1 cellular context compared by ENCODE assay signal in genomic region chr3:121735047-121735696, GRCh38.
TF ChIP-seq lines count a peak whose summit lies in the region.

No MANE protein-coding gene starts in this region.

TF ChIP-seq in GM12878, 131 proteins besides CTCF, POLR2A, EP300 and RAD21 (continued from another document):
- TF ChIP-seq E2F4 (IDR thresholded peaks at IDR 0.05; ENCODE audit: low read depth, low read length): no peak
- no peak for TF ChIP-seq SIX5 (IDR thresholded peaks at IDR 0.05; ENCODE audit: low read depth, low read length, severe bottlenecking)
- no peak for TF ChIP-seq ELK1 (IDR thresholded peaks at IDR 0.05; ENCODE audit: low read depth, low read length)
- TF ChIP-seq TCF7 (IDR thresholded peaks at IDR 0.05; ENCODE audit: borderline replicate concordance): no peak
- TF ChIP-seq SUZ12 (IDR thresholded peaks at IDR 0.05; ENCODE audit: unreplicated experiment): no peak
- TF ChIP-seq PAX8 (IDR thresholded peaks at IDR 0.05): 0 out of 2 replicates have a peak, but pooled peaks have one; percentile 28
- no peak for TF ChIP-seq POU2F2 (IDR thresholded peaks at IDR 0.05; ENCODE audit: borderline replicate concordance, low read depth, low read length)
- TF ChIP-seq JUND (IDR thresholded peaks at IDR 0.05; ENCODE audit: low read depth, low read length): 0 out of 2 replicates have a peak, but pooled peaks have one; percentile 33
- no peak for TF ChIP-seq ZNF622 (IDR thresholded peaks at IDR 0.05)
- no peak for TF ChIP-seq ZBTB40 (IDR thresholded peaks at IDR 0.05; ENCODE audit: borderline replicate concordance)
- TF ChIP-seq RAD51 (IDR thresholded peaks at IDR 0.05): no peak
- no peak for TF ChIP-seq ZBED1 (IDR thresholded peaks at IDR 0.05; ENCODE audit: borderline replicate concordance)
- peak in 1 of 2 experiments; percentile 21; a peak in 1 of 4 replicates for TF ChIP-seq IKZF2 (IDR thresholded peaks at IDR 0.05)
- TF ChIP-seq EGR1 (IDR thresholded peaks at IDR 0.05; ENCODE audit: borderline replicate concordance in 1 of 2, low read depth in 2 of 2, low read length in 2 of 2): no peak
- no peak for TF ChIP-seq RBBP5 (conservative IDR thresholded peaks at IDR 0.05)
- no peak for TF ChIP-seq YBX1 (IDR thresholded peaks at IDR 0.05)
- TF ChIP-seq NR2F1 (conservative IDR thresholded peaks at IDR 0.05): 0 out of 2 replicates have a peak, but pooled peaks have one; percentile 21
- no peak for TF ChIP-seq KDM1A (IDR thresholded peaks at IDR 0.05; ENCODE audit: borderline replicate concordance)
- peak; percentile 64; the same call in 1 of the 2 replicates for TF ChIP-seq ATF7 (IDR thresholded peaks at IDR 0.05; ENCODE audit: low read depth)
- TF ChIP-seq IRF3 (IDR thresholded peaks at IDR 0.05): no peak
- TF ChIP-seq STAT3 (IDR thresholded peaks at IDR 0.05; ENCODE audit: low read depth, low read length): 0 out of 2 replicates have a peak, but pooled peaks have one; percentile 36
- peak; percentile 77; the same call in 1 of the 2 replicates for TF ChIP-seq NFIC (IDR thresholded peaks at IDR 0.05; ENCODE audit: low read depth, low read length)
- 0 out of 2 replicates have a peak, but pooled peaks have one; percentile 25 for TF ChIP-seq TBL1XR1 (IDR thresholded peaks at IDR 0.05; ENCODE audit: low read depth, low read length)
- no peak for TF ChIP-seq HCFC1 (IDR thresholded peaks at IDR 0.05; ENCODE audit: low read length)
- no peak for TF ChIP-seq SRF (IDR thresholded peaks at IDR 0.05; ENCODE audit: low read depth in 2 of 2, low read length in 2 of 2)
- TF ChIP-seq JUNB (IDR thresholded peaks at IDR 0.05): peak; percentile 92
- TF ChIP-seq BCL11A (IDR thresholded peaks at IDR 0.05; ENCODE audit: low read depth, low read length): peak; percentile 65; the same call in 1 of the 2 replicates
- no peak for TF ChIP-seq BCL3 (IDR thresholded peaks at IDR 0.05; ENCODE audit: borderline replicate concordance, insufficient read depth, low read depth, low read length, poor library complexity, severe bottlenecking)
- peak; percentile 76 for TF ChIP-seq RUNX3 (IDR thresholded peaks at IDR 0.05; ENCODE audit: low read length)
- peak; percentile 69; the same call in 1 of the 2 replicates for TF ChIP-seq ZNF24 (IDR thresholded peaks at IDR 0.05)
- TF ChIP-seq BACH1 (IDR thresholded peaks at IDR 0.05; ENCODE audit: borderline replicate concordance): no peak
- TF ChIP-seq RFX5 (IDR thresholded peaks at IDR 0.05; ENCODE audit: low read depth, low read length): no peak
- no peak for TF ChIP-seq ZZZ3 (IDR thresholded peaks at IDR 0.05; ENCODE audit: control insufficient read depth, insufficient read length, low read depth)
- TF ChIP-seq DPF2 (IDR thresholded peaks at IDR 0.05): peak; percentile 64; the same call in 1 of the 2 replicates
- TF ChIP-seq POLR2AphosphoS5 (IDR thresholded peaks at IDR 0.05; ENCODE audit: low read length): no peak
- peak; percentile 27; the same call in 1 of the 2 replicates for TF ChIP-seq MXI1 (IDR thresholded peaks at IDR 0.05; ENCODE audit: low read depth, low read length)
- peak; percentile 56; the same call in 1 of the 2 replicates for TF ChIP-seq RELB (IDR thresholded peaks at IDR 0.05; ENCODE audit: low read depth)
- TF ChIP-seq HSF1 (IDR thresholded peaks at IDR 0.05; ENCODE audit: low read depth, low read length): no peak
- no peak for TF ChIP-seq ASH2L (IDR thresholded peaks at IDR 0.05; ENCODE audit: borderline replicate concordance, low read depth)
- TF ChIP-seq MTA3 (IDR thresholded peaks at IDR 0.05; ENCODE audit: borderline replicate concordance, low read length): no peak
- TF ChIP-seq MYB (IDR thresholded peaks at IDR 0.05; ENCODE audit: borderline replicate concordance, low read depth, low read length): no peak
- TF ChIP-seq FOXM1 (IDR thresholded peaks at IDR 0.05; ENCODE audit: low read depth, low read length): peak; percentile 37; the same call in 1 of the 2 replicates
- TF ChIP-seq ZBTB4 (CRISPR knock-in tag; IDR thresholded peaks at IDR 0.05): no peak
- no peak for TF ChIP-seq TCF12 (IDR thresholded peaks at IDR 0.05; ENCODE audit: low read depth, low read length)
- TF ChIP-seq SMAD1 (IDR thresholded peaks at IDR 0.05; ENCODE audit: low read depth, partially characterized antibody): no peak
- peak; percentile 77 for TF ChIP-seq IRF4 (IDR thresholded peaks at IDR 0.05; ENCODE audit: low read depth, low read length)
- no peak for TF ChIP-seq NFXL1 (IDR thresholded peaks at IDR 0.05; ENCODE audit: borderline replicate concordance)
- TF ChIP-seq SMARCA5 (IDR thresholded peaks at IDR 0.05): no peak
- TF ChIP-seq RCOR1 (conservative IDR thresholded peaks at IDR 0.05; ENCODE audit: low read depth, low read length): no peak
- no peak for TF ChIP-seq RB1 (IDR thresholded peaks at IDR 0.05; ENCODE audit: borderline replicate concordance)
- TF ChIP-seq IKZF1 (conservative IDR thresholded peaks at IDR 0.05): no peak
- peak; percentile 28 for TF ChIP-seq MEF2B (IDR thresholded peaks at IDR 0.05; ENCODE audit: partially characterized antibody, poor library complexity, severe bottlenecking)
- TF ChIP-seq MTA2 (IDR thresholded peaks at IDR 0.05; ENCODE audit: low read depth): peak; percentile 90
- no peak for TF ChIP-seq EZH2 (IDR thresholded peaks at IDR 0.05; ENCODE audit: borderline replicate concordance, control insufficient read depth, low read depth, low read length)
- no peak for TF ChIP-seq SPI1 (IDR thresholded peaks at IDR 0.05; ENCODE audit: borderline replicate concordance, insufficient read depth, low read depth, low read length)
